ENCODE assay signal across 8 cellular contexts in the genomic region with DNA sequence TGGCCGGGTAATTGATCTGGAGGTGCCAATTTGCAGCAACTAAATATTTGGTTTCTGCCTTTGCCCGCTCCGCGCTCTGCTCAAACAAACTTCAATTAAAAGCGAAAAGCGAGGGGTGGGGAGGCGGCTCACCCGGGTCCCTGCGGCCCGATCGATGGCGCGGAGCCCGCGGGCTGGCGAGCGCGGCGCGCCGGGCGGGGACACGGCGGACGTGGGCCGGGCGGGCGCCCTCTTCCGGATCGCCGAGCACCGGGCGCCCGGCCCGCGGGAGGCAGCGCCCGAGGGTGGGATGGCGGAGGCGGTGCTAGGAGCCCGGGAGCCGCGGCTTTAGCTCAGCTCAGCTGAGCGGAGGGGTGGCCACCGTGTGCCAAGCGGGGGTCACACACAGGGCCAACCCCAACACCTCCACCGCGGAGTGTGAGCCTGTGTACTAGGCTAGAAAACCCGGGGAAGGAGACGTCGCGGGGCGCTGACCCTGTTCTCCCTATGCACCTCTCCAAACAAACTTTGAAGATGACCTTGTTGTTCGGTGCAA. TPM values are rescaled to one million over a fixed set of nuclear protein-coding genes. Genes with fewer than 3 reads are reported as not detected.
DNase-seq lines count a peak whose midpoint lies in the region; ATAC-seq and TF ChIP-seq lines count a peak whose summit lies in the region.

No MANE protein-coding gene starts in this region.

- H3K4me1 ChIP-seq in MM.1S (ENCODE audit: low read length) (peaks cover 8% of the 10 kb centered on the region; the same call in 1 of the 2 replicates), liver (ENCODE audit: control insufficient read depth in 4 of 4, insufficient read depth in 4 of 4, low read length in 3 of 4) (peaks cover 15 to 44% (median 31%) of the 10 kb centered on the region in 4 donors)

- no peaks in the 10 kb centered on the region for H3K9me3 ChIP-seq in MM.1S (replicated peaks; ENCODE audit: insufficient read depth, low read length)
- no peaks in the 10 kb centered on the region for H3K9me3 ChIP-seq in liver (ENCODE audit: control insufficient read depth in 4 of 4, low read length in 3 of 4)

- H3K36me3 ChIP-seq in MM.1S (replicated peaks; ENCODE audit: insufficient read depth, low read length) (no peaks in the 10 kb centered on the region), liver (ENCODE audit: control insufficient read depth in 4 of 4, insufficient read depth in 3 of 4, low read depth in 1 of 4, low read length in 3 of 4) (peaks cover 0 to 5% (median 0%) of the 10 kb centered on the region in 4 donors)

- 3% methylated on average over 54 of the region's 54 CpGs for WGBS in liver

- peak; percentile 65 for TF ChIP-seq CTCF in GM10248 (IDR thresholded peaks at IDR 0.05; ENCODE audit: control extremely low read depth, extremely low read depth, low read depth, missing control alignments)
- peak; percentile 15 for TF ChIP-seq CTCF in MM.1S (IDR thresholded peaks at IDR 0.05; ENCODE audit: low read length)
- TF ChIP-seq CTCF in VCaP (conservative IDR thresholded peaks at IDR 0.05): peak; percentile 91
- TF ChIP-seq CTCF in liver (IDR thresholded peaks at IDR 0.05; ENCODE audit: low read depth, low read length, missing input control): peak; percentile 35

- H4K20me1 ChIP-seq in MM.1S (ENCODE audit: insufficient read depth, low read length): no peaks in the 10 kb centered on the region

- H3K27ac ChIP-seq in MM.1S (ENCODE audit: low read length) (no peak overlapping the region), VCaP (peak overlapping the region; percentile 62; the same call in 1 of the 2 replicates), liver (ENCODE audit: low read depth in 1 of 2, low read length in 2 of 2) (peak overlapping the region in 1 of 2 donors; percentile 28)

- DNase-seq in GM10248 (ENCODE audit: extremely low spot score) (peak; percentile 67), MM.1S (peak; percentile 52), cerebellum (ENCODE audit: low spot score) (peak; percentile 78)
- peak; percentile 4 for DNase-seq in stimulated activated CD8-positive, alpha-beta memory T cell treated with anti-CD3 and anti-CD28 coated beads, Interleukin-12 subunit alpha, Interleukin-12 subunit beta, amount 100 ng/mL, for 1 hour (ENCODE audit: low read depth)

- H3K4me2 ChIP-seq in MM.1S (ENCODE audit: low read depth, low read length): peak overlapping the region; percentile 83

- no peaks in the 10 kb centered on the region for H3K9me2 ChIP-seq in MM.1S (replicated peaks; ENCODE audit: insufficient read depth, low read length)

- H3F3A ChIP-seq in MM.1S (ENCODE audit: insufficient read depth, low read length): no peaks in the 10 kb centered on the region

- H2AFZ ChIP-seq in MM.1S (ENCODE audit: low read length): peak overlapping the region; percentile 55; the same call in 1 of the 2 replicates

- peaks cover 34% of the 10 kb centered on the region for H3K27me3 ChIP-seq in MM.1S (replicated peaks; ENCODE audit: insufficient read depth, low read length)
- no peaks in the 10 kb centered on the region for H3K27me3 ChIP-seq in liver (ENCODE audit: control insufficient read depth in 4 of 4, insufficient read depth in 4 of 4, low read length in 3 of 4)

- POLR2A ChIA-PET in GM10248 (lab: Yijun Ruan, JAX): no interaction called here

- CTCF ChIA-PET in GM10248 (lab: Yijun Ruan, JAX): interaction anchor here (0.7 to 12.5 kb wide), 21 partner anchors 9 to 244 kb away, joined by 3 to 196 read pairs (median 5); a partner anchor contains a TSS

- TF ChIP-seq RAD21 in liver (IDR thresholded peaks at IDR 0.05): no peak

- H3K9ac ChIP-seq in MM.1S (ENCODE audit: low read length) (peak overlapping the region; percentile 31; the same call in 1 of the 2 replicates), liver (ENCODE audit: low read depth in 1 of 2, low read length in 2 of 2) (no peak overlapping the region)

- H3K4me3 ChIP-seq in MM.1S (ENCODE audit: low read length): peak overlapping the region; percentile 52
- H3K4me3 ChIP-seq in liver (ENCODE audit: low read depth in 1 of 3, low read length in 3 of 3): peak overlapping the region in 2 of 3 donors; percentile 19 to 45

- H3K79me2 ChIP-seq in MM.1S (ENCODE audit: low read length): no peaks in the 10 kb centered on the region

- no peak for ATAC-seq in GM18861 (IDR thresholded peaks at IDR 0.05; ENCODE audit: unreplicated experiment)
- no peak for ATAC-seq in GM19467 (IDR thresholded peaks at IDR 0.05; ENCODE audit: unreplicated experiment)

TF ChIP-seq in liver, 16 proteins besides CTCF, POLR2A, EP300 and RAD21:
- TF ChIP-seq HNF4A (conservative IDR thresholded peaks at IDR 0.05) (no peak), HNF4G (IDR thresholded peaks at IDR 0.05) (no peak), FOXA1 (IDR thresholded peaks at IDR 0.05) (no peak), JUND (IDR thresholded peaks at IDR 0.05) (no peak), YY1 (IDR thresholded peaks at IDR 0.05) (no peak), TAF1 (conservative IDR thresholded peaks at IDR 0.05) (no peak), RXRA (IDR thresholded peaks at IDR 0.05) (no peak), GABPA (IDR thresholded peaks at IDR 0.05 in 1 of 2, conservative IDR thresholded peaks at IDR 0.05 in 1 of 2) (no peak)
- TF ChIP-seq, protein P1, sequence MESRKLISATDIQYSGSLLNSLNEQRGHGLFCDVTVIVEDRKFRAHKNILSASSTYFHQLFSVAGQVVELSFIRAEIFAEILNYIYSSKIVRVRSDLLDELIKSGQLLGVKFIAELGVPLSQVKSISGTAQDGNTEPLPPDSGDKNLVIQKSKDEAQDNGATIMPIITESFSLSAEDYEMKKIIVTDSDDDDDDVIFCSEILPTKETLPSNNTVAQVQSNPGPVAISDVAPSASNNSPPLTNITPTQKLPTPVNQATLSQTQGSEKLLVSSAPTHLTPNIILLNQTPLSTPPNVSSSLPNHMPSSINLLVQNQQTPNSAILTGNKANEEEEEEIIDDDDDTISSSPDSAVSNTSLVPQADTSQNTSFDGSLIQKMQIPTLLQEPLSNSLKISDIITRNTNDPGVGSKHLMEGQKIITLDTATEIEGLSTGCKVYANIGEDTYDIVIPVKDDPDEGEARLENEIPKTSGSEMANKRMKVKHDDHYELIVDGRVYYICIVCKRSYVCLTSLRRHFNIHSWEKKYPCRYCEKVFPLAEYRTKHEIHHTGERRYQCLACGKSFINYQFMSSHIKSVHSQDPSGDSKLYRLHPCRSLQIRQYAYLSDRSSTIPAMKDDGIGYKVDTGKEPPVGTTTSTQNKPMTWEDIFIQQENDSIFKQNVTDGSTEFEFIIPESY (IDR thresholded peaks at IDR 0.05): no peak
- TF ChIP-seq, protein P2, sequence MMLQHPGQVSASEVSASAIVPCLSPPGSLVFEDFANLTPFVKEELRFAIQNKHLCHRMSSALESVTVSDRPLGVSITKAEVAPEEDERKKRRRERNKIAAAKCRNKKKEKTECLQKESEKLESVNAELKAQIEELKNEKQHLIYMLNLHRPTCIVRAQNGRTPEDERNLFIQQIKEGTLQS (IDR thresholded peaks at IDR 0.05): no peak

RNA-seq across cellular contexts. Expression of a gene that starts 32.2 kb away (rescaled TPM):
- total RNA-seq in cerebellum: 41.9 TPM
- 10 to 100 TPM; 15.6 to 22.9 TPM for total RNA-seq in liver
- polyA plus RNA-seq in liver: 10 to 100 TPM in 1 of 2 donors, 1 to 10 TPM in 1; 9.7 to 13.6 TPM

RNA-seq across cellular contexts. Expression of a gene that starts 41.9 kb away (rescaled TPM):
- total RNA-seq in cerebellum (30.4 TPM), liver (10 to 100 TPM; 27.0 to 55.1 TPM)
- polyA plus RNA-seq in liver: 10 to 100 TPM; 30.2 to 83.7 TPM

RNA-seq across cellular contexts. Expression of a gene that starts 51.1 kb away (rescaled TPM):
- 4.3 TPM for total RNA-seq in cerebellum
- total RNA-seq in liver: under 1 TPM; 0.17 to 0.23 TPM
- under 1 TPM in 1 of 2 donors, not detected in 1; 0.57 TPM for polyA plus RNA-seq in liver

Comparison
In these comparisons a context has a peak if more than half of its experiments do, and no peak if none do; other contexts are left out.
1. DNase-seq: peak in every context shown above with its lines; median percentile 78 in cerebellum; 67 in GM10248; 52 in MM.1S; 4 in stimulated activated CD8-positive, alpha-beta memory T cell treated with anti-CD3 and anti-CD28 coated beads, Interleukin-12 subunit alpha, Interleukin-12 subunit beta, amount 100 ng/mL, for 1 hour.
2. CTCF ChIP-seq: peak in every context shown above with its lines; median percentile 91 in VCaP; 65 in GM10248; 35 in liver; 15 in MM.1S.